ENCODE assay signal across 25 cellular contexts in genomic region chr11:2130881-2131352, GRCh38. TPM values are rescaled to one million over a fixed set of nuclear protein-coding genes. Genes with fewer than 3 reads are reported as not detected.
A peak's percentile ranks its signal among the peaks of the same experiment; 100 is the strongest.
DNase-seq lines count a peak whose midpoint lies in the region; ATAC-seq, FAIRE-seq and TF ChIP-seq lines count a peak whose summit lies in the region.
"Had no signal": no experiment of that assay in that cellular context is flagged by ENCODE, and none has a peak within 500 bp of the region (broad histone marks: within the 10 kb centered on the region; RNA-seq: fewer than 3 reads in every experiment).

No MANE protein-coding gene starts in this region.

- H2AFZ ChIP-seq in HepG2 (ENCODE audit: low read length), result no peak overlapping the region
- no peak overlapping the region for H2AFZ ChIP-seq in neuronal stem cell (ENCODE audit: low read length)
- H2AFZ ChIP-seq: GM23338 had no signal

- peak overlapping the region; percentile 53 for H3K4ac ChIP-seq in neuronal stem cell (ENCODE audit: low read length)

- H3K27ac ChIP-seq in HepG2 (ENCODE audit: extremely low read length, insufficient read depth, low read length) (peak overlapping the region; percentile 21), neuronal stem cell (replicated peaks; ENCODE audit: low read length) (no peak overlapping the region), SJCRH30 (no peak overlapping the region)
- H3K27ac ChIP-seq: C4-2B had no signal

- no peak overlapping the region for H2BK120ac ChIP-seq in neuronal stem cell (ENCODE audit: low read depth, low read length)

- intact Hi-C loops in activated naive CD4-positive, alpha-beta T cell treated with anti-CD3 and anti-CD28 coated beads for 36 hours (cut with micrococcal nuclease), result no loop called here
- intact Hi-C loops in HepG2 (cut with micrococcal nuclease; ENCODE audit: unreplicated experiment), result no loop called here

- H3K4me3 ChIP-seq in HepG2 (replicated peaks in 1 of 3; ENCODE audit: insufficient read depth in 1 of 3, low read depth in 2 of 3, low read length in 3 of 3) (no peak overlapping the region), neuronal stem cell (ENCODE audit: low read length in 2 of 2) (no peak overlapping the region), SJCRH30 (no peak overlapping the region)
- H3K4me3 ChIP-seq: GM23338 had no signal

- POLR2A ChIA-PET in HepG2 (lab: Yijun Ruan, JAX), result no interaction called here

- H3K27me3 Mint-ChIP-seq in activated naive CD4-positive, alpha-beta T cell treated with anti-CD3 and anti-CD28 coated beads for 36 hours (ENCODE audit: low read depth), result peaks cover 37% of the 10 kb centered on the region
- H3K27me3 Mint-ChIP-seq in type B pancreatic cell, result peaks cover 25% of the 10 kb centered on the region

- H3K9me3 Mint-ChIP-seq in activated naive CD4-positive, alpha-beta T cell treated with anti-CD3 and anti-CD28 coated beads for 36 hours, result peaks cover 3% of the 10 kb centered on the region
- H3K9me3 Mint-ChIP-seq in type B pancreatic cell, result no peaks in the 10 kb centered on the region
- H3K9me3 Mint-ChIP-seq: CD8-positive, alpha-beta memory T cell; GM23338 had no signal

- TF ChIP-seq CTCF in HepG2 (CRISPR knock-in tag; IDR thresholded peaks at IDR 0.05), result no peak
- TF ChIP-seq CTCF in type B pancreatic cell (conservative IDR thresholded peaks at IDR 0.05), result no peak

- peak; percentile 4 for DNase-seq in activated naive CD4-positive, alpha-beta T cell treated with anti-CD3 and anti-CD28 coated beads, Interleukin-2, amount 50 U/mL, for 16 hours
- no peak for DNase-seq in activated naive CD4-positive, alpha-beta T cell treated with anti-CD3 and anti-CD28 coated beads for 36 hours
- DNase-seq in HepG2 (ENCODE audit: low spot score) (no peak), neuronal stem cell (ENCODE audit: low spot score) (no peak), type B pancreatic cell (ENCODE audit: extremely low spot score, unreplicated experiment) (no peak), SJCRH30 (no peak), NCI-H1694 treated with DMSO at 0.1 percent for 48 hours (lab: John Stamatoyannopoulos, UW) (no peak)
- DNase-seq: Kasumi-1; NCI-H1417; NCI-H187; NCI-H2227 treated with DMSO at 0.1 percent for 48 hours; NCI-H510A treated with DMSO at 0.1 percent for 48 hours; NCI-H774; NK-92 treated with Interleukin-12 subunit alpha and Interleukin-12 subunit beta, amount 100 ng/mL, for 24 hours had no signal

- H3K4me1 Mint-ChIP-seq in activated naive CD4-positive, alpha-beta T cell treated with anti-CD3 and anti-CD28 coated beads for 36 hours (ENCODE audit: low read depth), result no peaks in the 10 kb centered on the region
- peaks cover 8% of the 10 kb centered on the region for H3K4me1 Mint-ChIP-seq in type B pancreatic cell (ENCODE audit: unreplicated experiment)
- H3K4me1 Mint-ChIP-seq: CD8-positive, alpha-beta memory T cell had no signal

- H3K4me3 Mint-ChIP-seq in activated naive CD4-positive, alpha-beta T cell treated with anti-CD3 and anti-CD28 coated beads for 36 hours, result no peak overlapping the region
- H3K4me3 Mint-ChIP-seq in type B pancreatic cell, result peak overlapping the region; percentile 71
- H3K4me3 Mint-ChIP-seq: GM23338 had no signal

- H2BK12ac ChIP-seq in neuronal stem cell (ENCODE audit: low read length), result no peak overlapping the region

- WGBS in HepG2 (ENCODE audit: low lambda C conversion rate), result 93% methylated on average over 11 of the region's 18 CpGs
- WGBS in neuronal stem cell (ENCODE audit: extremely low coverage in 2 of 2, insufficient read length in 2 of 2, insufficient replicate concordance in 1 of 2), 2 donors, result no CpG with 5 or more reads among the region's 18 CpGs

- H2BK5ac ChIP-seq in neuronal stem cell (ENCODE audit: low read length), result no peak overlapping the region

- CTCF ChIA-PET in activated naive CD4-positive, alpha-beta T cell treated with anti-CD3 and anti-CD28 coated beads for 36 hours (lab: Charles Lee), result interaction anchor here (0.8 kb wide), 1 partner anchor 21 kb away, joined by 3 read pairs; no protein-coding TSS in a partner anchor
- CTCF ChIA-PET in HepG2 (lab: Yijun Ruan, JAX; ENCODE audit: low intra/inter-chr PET ratio, low total read pairs), result no interaction called here

- no peak overlapping the region for H3K4me2 ChIP-seq in HepG2 (ENCODE audit: low read depth, low read length)
- H3K4me2 ChIP-seq in neuronal stem cell (ENCODE audit: insufficient read depth, low read length, poor library complexity, severe bottlenecking), result no peak overlapping the region
- H3K4me2 ChIP-seq: GM23338 had no signal

- H3K23ac ChIP-seq in neuronal stem cell (ENCODE audit: low read depth, low read length, poor library complexity), result peak overlapping the region; percentile 65

- in situ Hi-C loops in HepG2 (cut with HindIII; ENCODE audit: extremely low pct_ligation_motif_present, low pct_unique_long_range_greater_than_20kb), result no loop called here

- peak overlapping the region; percentile 76 for H3K18ac ChIP-seq in neuronal stem cell (ENCODE audit: low read length)

- no peaks in the 10 kb centered on the region for H3K9me3 ChIP-seq in HepG2 (ENCODE audit: low read length)
- H3K9me3 ChIP-seq in neuronal stem cell (replicated peaks in 1 of 2; ENCODE audit: control insufficient read depth in 2 of 2, insufficient read depth in 1 of 2, low read depth in 1 of 2, low read length in 2 of 2), result peaks cover 0 to 8% of the 10 kb centered on the region in 2 donors
- no peaks in the 10 kb centered on the region for H3K9me3 ChIP-seq in SJCRH30 (replicated peaks)

- H4K91ac ChIP-seq in neuronal stem cell (ENCODE audit: low read depth, low read length, poor library complexity), result no peak overlapping the region

- no peak for FAIRE-seq in HepG2 (lab: Jason Lieb, UNC)
- FAIRE-seq: A204.1, G401.6, GM18507 had no signal

- peak overlapping the region; percentile 21 for H3K14ac ChIP-seq in neuronal stem cell (ENCODE audit: low read length)

- no peak for TF ChIP-seq POLR2A in HepG2 (IDR thresholded peaks at IDR 0.05; ENCODE audit: insufficient read depth in 1 of 2, low read depth in 2 of 2, low read length in 2 of 2)

- H3K36me3 ChIP-seq in HepG2 (replicated peaks in 1 of 2; ENCODE audit: control insufficient read depth in 1 of 2, insufficient read depth in 2 of 2, low read length in 2 of 2), result peaks cover 24 to 47% of the 10 kb centered on the region in 2 experiments; a peak in 4 of 5 replicates
- H3K36me3 ChIP-seq in neuronal stem cell (replicated peaks in 1 of 2; ENCODE audit: control insufficient read depth in 2 of 2, insufficient read depth in 2 of 2, low read length in 2 of 2), result no peaks in the 10 kb centered on the region
- peaks cover 63% of the 10 kb centered on the region for H3K36me3 ChIP-seq in SJCRH30

- no peak overlapping the region for H4K8ac ChIP-seq in neuronal stem cell (ENCODE audit: low read depth, low read length)

- H3K9ac ChIP-seq in HepG2 (ENCODE audit: insufficient read depth, low read depth, low read length) (no peak overlapping the region), neuronal stem cell (ENCODE audit: low read depth, low read length, poor library complexity) (no peak overlapping the region)

- no peaks in the 10 kb centered on the region for H3K79me1 ChIP-seq in neuronal stem cell (ENCODE audit: low read depth, low read length)

- H2AK5ac ChIP-seq in neuronal stem cell (ENCODE audit: low read depth, low read length), result peak overlapping the region; percentile 63

- no peaks in the 10 kb centered on the region for H3K79me2 ChIP-seq in HepG2 (ENCODE audit: insufficient read depth, low read length)

- no TSS peak for BruUV-seq in HepG2 (replicated peaks; lab: Mats Ljungman, UMichigan)

- no peak overlapping the region for H3K27ac Mint-ChIP-seq in activated naive CD4-positive, alpha-beta T cell treated with anti-CD3 and anti-CD28 coated beads for 36 hours
- H3K27ac Mint-ChIP-seq in type B pancreatic cell, result peak overlapping the region; percentile 83
- H3K27ac Mint-ChIP-seq: GM23338 had no signal

- peaks cover 22% of the 10 kb centered on the region for H3K4me1 ChIP-seq in HepG2 (ENCODE audit: insufficient read depth, low read length)
- peaks cover 0 to 1% of the 10 kb centered on the region in 2 donors for H3K4me1 ChIP-seq in neuronal stem cell (ENCODE audit: control insufficient read depth in 2 of 2, insufficient read depth in 1 of 2, low read depth in 1 of 2, low read length in 2 of 2)
- H3K4me1 ChIP-seq in SJCRH30, result peaks cover 10% of the 10 kb centered on the region; the same call in 1 of the 2 replicates

- H4K20me1 ChIP-seq in HepG2 (ENCODE audit: insufficient read depth, low read length), result peaks cover 53% of the 10 kb centered on the region

- TF ChIP-seq RAD21 in HepG2 (CRISPR knock-in tag; IDR thresholded peaks at IDR 0.05), result no peak

- peak overlapping the region; percentile 81 for H2BK15ac ChIP-seq in neuronal stem cell (ENCODE audit: low read length)

- H3K36me3 Mint-ChIP-seq in activated naive CD4-positive, alpha-beta T cell treated with anti-CD3 and anti-CD28 coated beads for 36 hours (ENCODE audit: low read depth), result no peaks in the 10 kb centered on the region
- H3K36me3 Mint-ChIP-seq in type B pancreatic cell, result peaks cover 17% of the 10 kb centered on the region
- H3K36me3 Mint-ChIP-seq: CD8-positive, alpha-beta memory T cell had no signal

- ATAC-seq in HepG2 (no peak), HG03442 (IDR thresholded peaks at IDR 0.05; ENCODE audit: unreplicated experiment) (no peak)
- ATAC-seq: GM23338, HCT116, Panc1 had no signal

- no peaks in the 10 kb centered on the region for H3K27me3 ChIP-seq in HepG2 (ENCODE audit: control insufficient read depth in 1 of 2, insufficient read depth in 2 of 2, low read length in 2 of 2)
- H3K27me3 ChIP-seq in neuronal stem cell (ENCODE audit: control insufficient read depth in 3 of 3, insufficient read depth in 3 of 3, low read depth in 1 of 3, low read length in 3 of 3), result peaks cover 0 to 44% (median 30%) of the 10 kb centered on the region in 3 experiments
- H3K27me3 ChIP-seq in SJCRH30, result no peaks in the 10 kb centered on the region

- TF ChIP-seq EP300 in HepG2 (IDR thresholded peaks at IDR 0.05; ENCODE audit: low read depth in 2 of 2, low read length in 2 of 2), result no peak
- TF ChIP-seq EP300 in HepG2 (CRISPR knock-in tag; IDR thresholded peaks at IDR 0.05; ENCODE audit: borderline replicate concordance), result 0 out of 2 replicates have a peak, but pooled peaks have one; percentile 20

RNA-seq across cellular contexts. Expression of gene IGF2, which starts 8.3 kb away (rescaled TPM):
- total RNA-seq in activated naive CD4-positive, alpha-beta T cell treated with anti-CD3 and anti-CD28 coated beads for 36 hours, result under 1 TPM; 0.21 to 0.37 TPM
- total RNA-seq in HepG2 (2016; rRNA removed; fragmentation: Illumina TruSeq; extraction: Trizol) (79.1 and 138 TPM in 2 replicates), type B pancreatic cell (ENCODE audit: low replicate concordance) (2,350 and 3,865 TPM in 2 replicates)
- total RNA-seq in HepG2 (2016; cell fraction: cytosol; rRNA removed; fragmentation: Illumina TruSeq; extraction: Trizol; ENCODE audit: low read depth), result 150 and 154 TPM in 2 replicates
- 71.0 and 125 TPM in 2 replicates for total RNA-seq in HepG2 (2016; cell fraction: insoluble cytoplasmic fraction; rRNA removed; fragmentation: Illumina TruSeq; extraction: Trizol)
- total RNA-seq in HepG2 (2016; cell fraction: membrane; rRNA removed; fragmentation: Illumina TruSeq; extraction: Trizol), result 362 and 363 TPM in 2 replicates
- total RNA-seq in HepG2 (2016; cell fraction: nucleus; rRNA removed; fragmentation: Illumina TruSeq; extraction: Trizol), result 89.6 and 109 TPM in 2 replicates
- 254 and 379 TPM in 2 replicates for polyA plus RNA-seq in HepG2 (2011; rRNA removed)
- polyA plus RNA-seq in HepG2 (2011; cell fraction: cytosol; rRNA removed), result 454 and 616 TPM in 2 replicates
- 839 and 1,149 TPM in 2 replicates for polyA plus RNA-seq in HepG2 (2011; cell fraction: nucleus; rRNA removed)
- 4,210 and 4,559 TPM in 2 replicates for polyA plus RNA-seq in HepG2 (2012)
- 341 and 387 TPM in 2 replicates for polyA plus RNA-seq in HepG2 (2016; cell fraction: cytosol; fragmentation: Illumina TruSeq; extraction: Trizol; ENCODE audit: low read depth)
- polyA plus RNA-seq in HepG2 (2016; cell fraction: insoluble cytoplasmic fraction; fragmentation: Illumina TruSeq; extraction: Trizol; ENCODE audit: low read depth), result 1,191 and 1,950 TPM in 2 replicates
- 1,798 and 2,413 TPM in 2 replicates for polyA plus RNA-seq in HepG2 (2016; cell fraction: membrane; fragmentation: Illumina TruSeq; extraction: Trizol; ENCODE audit: low read depth)
- polyA plus RNA-seq in HepG2 (2016; cell fraction: nucleus; fragmentation: Illumina TruSeq; extraction: Trizol; ENCODE audit: insufficient read depth, low read depth), result 949 and 1,082 TPM in 2 replicates
- polyA minus RNA-seq in HepG2 (2011; rRNA and poly(A)+ RNA removed; ENCODE audit: low replicate concordance), result 0.19 and 781 TPM in 2 replicates
- polyA minus RNA-seq in HepG2 (2011; cell fraction: cytosol; rRNA and poly(A)+ RNA removed), result 811 and 1,353 TPM in 2 replicates
- polyA minus RNA-seq in HepG2 (2011; cell fraction: nucleus; rRNA and poly(A)+ RNA removed), result 170 and 248 TPM in 2 replicates
- 11.8 TPM for polyA plus RNA-seq in neuronal stem cell (2013, experiment 1 of 2)
- polyA plus RNA-seq in neuronal stem cell (2013, experiment 2 of 2), result 11.0 TPM
- total RNA-seq in SJCRH30 (2014; rRNA removed; shearing (Covaris generic)), result 513 and 574 TPM in 2 replicates
- polyA plus RNA-seq: CD8-positive, alpha-beta memory T cell had no signal

RNA-seq across cellular contexts. Expression of gene INS, which starts 30.1 kb away (rescaled TPM):
- total RNA-seq in activated naive CD4-positive, alpha-beta T cell treated with anti-CD3 and anti-CD28 coated beads for 36 hours, result not detected
- total RNA-seq in HepG2 (2016; rRNA removed; fragmentation: Illumina TruSeq; extraction: Trizol), result not detected in 2 replicates
- total RNA-seq in HepG2 (2016; cell fraction: cytosol; rRNA removed; fragmentation: Illumina TruSeq; extraction: Trizol; ENCODE audit: low read depth), result not detected in 2 replicates
- total RNA-seq in HepG2 (2016; cell fraction: insoluble cytoplasmic fraction; rRNA removed; fragmentation: Illumina TruSeq; extraction: Trizol), result not detected in 2 replicates
- total RNA-seq in HepG2 (2016; cell fraction: membrane; rRNA removed; fragmentation: Illumina TruSeq; extraction: Trizol), result not detected in 2 replicates
- not detected in 2 replicates for total RNA-seq in HepG2 (2016; cell fraction: nucleus; rRNA removed; fragmentation: Illumina TruSeq; extraction: Trizol)
- polyA plus RNA-seq in HepG2 (2011; rRNA removed), result not detected in 2 replicates
- not detected in 2 replicates for polyA plus RNA-seq in HepG2 (2011; cell fraction: cytosol; rRNA removed)
- polyA plus RNA-seq in HepG2 (2011; cell fraction: nucleus; rRNA removed), result not detected in 2 replicates
- not detected in 2 replicates for polyA plus RNA-seq in HepG2 (2012)
- polyA plus RNA-seq in HepG2 (2016; cell fraction: cytosol; fragmentation: Illumina TruSeq; extraction: Trizol; ENCODE audit: low read depth), result not detected in 2 replicates
- polyA plus RNA-seq in HepG2 (2016; cell fraction: insoluble cytoplasmic fraction; fragmentation: Illumina TruSeq; extraction: Trizol; ENCODE audit: low read depth), result not detected in 2 replicates
- not detected in 2 replicates for polyA plus RNA-seq in HepG2 (2016; cell fraction: membrane; fragmentation: Illumina TruSeq; extraction: Trizol; ENCODE audit: low read depth)
- polyA plus RNA-seq in HepG2 (2016; cell fraction: nucleus; fragmentation: Illumina TruSeq; extraction: Trizol; ENCODE audit: insufficient read depth, low read depth), result not detected in 2 replicates
- polyA minus RNA-seq in HepG2 (2011; rRNA and poly(A)+ RNA removed; ENCODE audit: low replicate concordance), result not detected in 2 replicates
- not detected in 2 replicates for polyA minus RNA-seq in HepG2 (2011; cell fraction: cytosol; rRNA and poly(A)+ RNA removed)
- not detected in 2 replicates for polyA minus RNA-seq in HepG2 (2011; cell fraction: nucleus; rRNA and poly(A)+ RNA removed)
- not detected for polyA plus RNA-seq in neuronal stem cell (2013, experiment 1 of 2)
- polyA plus RNA-seq in neuronal stem cell (2013, experiment 2 of 2), result not detected
- total RNA-seq in type B pancreatic cell (ENCODE audit: low replicate concordance), result 1,584 and 3,976 TPM in 2 replicates
- not detected in 2 replicates for total RNA-seq in SJCRH30 (2014; rRNA removed; shearing (Covaris generic))
- total RNA-seq: CD8-positive, alpha-beta memory T cell; Daoy; GM23338; MCF 10A had no signal
- polyA plus RNA-seq: CD8-positive, alpha-beta memory T cell; GM23338 had no signal

RNA-seq across cellular contexts. Expression of gene TH, which starts 40.7 kb away (rescaled TPM):
- not detected for total RNA-seq in activated naive CD4-positive, alpha-beta T cell treated with anti-CD3 and anti-CD28 coated beads for 36 hours
- total RNA-seq in HepG2 (2016; rRNA removed; fragmentation: Illumina TruSeq; extraction: Trizol) (not detected in 2 replicates), type B pancreatic cell (ENCODE audit: low replicate concordance) (2.2 and 11.1 TPM in 2 replicates)
- total RNA-seq in HepG2 (2016; cell fraction: cytosol; rRNA removed; fragmentation: Illumina TruSeq; extraction: Trizol; ENCODE audit: low read depth), result not detected in 2 replicates
- not detected in 2 replicates for total RNA-seq in HepG2 (2016; cell fraction: insoluble cytoplasmic fraction; rRNA removed; fragmentation: Illumina TruSeq; extraction: Trizol)
- not detected in 2 replicates for total RNA-seq in HepG2 (2016; cell fraction: membrane; rRNA removed; fragmentation: Illumina TruSeq; extraction: Trizol)
- not detected in 2 replicates for total RNA-seq in HepG2 (2016; cell fraction: nucleus; rRNA removed; fragmentation: Illumina TruSeq; extraction: Trizol)
- 0.36 and 0.42 TPM in 2 replicates for polyA plus RNA-seq in HepG2 (2011; rRNA removed)
- polyA plus RNA-seq in HepG2 (2011; cell fraction: cytosol; rRNA removed), result 0.08 and 0.15 TPM in 2 replicates
- 3.1 and 4.3 TPM in 2 replicates for polyA plus RNA-seq in HepG2 (2011; cell fraction: nucleus; rRNA removed)
- not detected in 2 replicates for polyA plus RNA-seq in HepG2 (2012)
- polyA plus RNA-seq in HepG2 (2016; cell fraction: cytosol; fragmentation: Illumina TruSeq; extraction: Trizol; ENCODE audit: low read depth), result not detected in 2 replicates
- not detected in 2 replicates for polyA plus RNA-seq in HepG2 (2016; cell fraction: insoluble cytoplasmic fraction; fragmentation: Illumina TruSeq; extraction: Trizol; ENCODE audit: low read depth)
- not detected in 2 replicates for polyA plus RNA-seq in HepG2 (2016; cell fraction: membrane; fragmentation: Illumina TruSeq; extraction: Trizol; ENCODE audit: low read depth)
- not detected in 2 replicates for polyA plus RNA-seq in HepG2 (2016; cell fraction: nucleus; fragmentation: Illumina TruSeq; extraction: Trizol; ENCODE audit: insufficient read depth, low read depth)
- polyA minus RNA-seq in HepG2 (2011; rRNA and poly(A)+ RNA removed; ENCODE audit: low replicate concordance), result not detected in 2 replicates
- polyA minus RNA-seq in HepG2 (2011; cell fraction: cytosol; rRNA and poly(A)+ RNA removed), result not detected in 2 replicates
- polyA minus RNA-seq in HepG2 (2011; cell fraction: nucleus; rRNA and poly(A)+ RNA removed), result not detected in 2 replicates
- polyA plus RNA-seq in neuronal stem cell (2013, experiment 1 of 2), result 1.0 TPM
- polyA plus RNA-seq in neuronal stem cell (2013, experiment 2 of 2), result 0.82 TPM
- total RNA-seq in SJCRH30 (2014; rRNA removed; shearing (Covaris generic)), result not detected in 2 replicates
- total RNA-seq: CD8-positive, alpha-beta memory T cell; Daoy; GM23338 had no signal
- polyA plus RNA-seq: CD8-positive, alpha-beta memory T cell had no signal

Comparison
In these comparisons a context has a peak if more than half of its experiments do, and no peak if none do; other contexts are left out.
1. RNA of gene IGF2, which starts 8.3 kb away (total RNA-seq): 2,350 to 3,865 TPM in type B pancreatic cell, 513 to 574 TPM in SJCRH30 and 71.0 to 363 TPM in HepG2; 0.21 to 0.37 TPM in activated naive CD4-positive, alpha-beta T cell treated with anti-CD3 and anti-CD28 coated beads for 36 hours; every median in the first group is over 10 times any median in the second.
2. RNA of gene INS, which starts 30.1 kb away (total RNA-seq): 1,584 to 3,976 TPM in type B pancreatic cell; not detected in activated naive CD4-positive, alpha-beta T cell treated with anti-CD3 and anti-CD28 coated beads for 36 hours, not detected in HepG2 and not detected in SJCRH30; every median in the first group is over 1,000 times any median in the second.